17 cellular contexts compared by ENCODE assay signal in genomic region chr11:117900720-117901440, GRCh38. TPM values are rescaled to one million over a fixed set of nuclear protein-coding genes. Genes with fewer than 3 reads are reported as not detected.
DNase-seq lines count a peak whose midpoint lies in the region; ATAC-seq and TF ChIP-seq lines count a peak whose summit lies in the region.
"Had no signal": no experiment of that assay in that cellular context is flagged by ENCODE, and none has a peak within 500 bp of the region (broad histone marks: within the 10 kb centered on the region; RNA-seq: fewer than 3 reads in every experiment).

No MANE protein-coding gene starts in this region.

- H2BK12ac ChIP-seq in neuronal stem cell (ENCODE audit: low read length) = no peak overlapping the region

- peak overlapping the region; percentile 26 for H2BK5ac ChIP-seq in neuronal stem cell (ENCODE audit: low read length)

- H3K14ac ChIP-seq in neuronal stem cell (ENCODE audit: low read length) = no peak overlapping the region

- H2BK120ac ChIP-seq in neuronal stem cell (ENCODE audit: low read depth, low read length) = no peak overlapping the region

- H3K79me1 ChIP-seq in neuronal stem cell (ENCODE audit: low read depth, low read length) = no peaks in the 10 kb centered on the region

- no CpG with 5 or more reads among the region's 11 CpGs for WGBS in neuronal stem cell (ENCODE audit: extremely low coverage in 2 of 2, insufficient read length in 2 of 2, insufficient replicate concordance in 1 of 2), 2 donors

- no peak overlapping the region for H2AFZ ChIP-seq in neuronal stem cell (ENCODE audit: low read length)

- no peak overlapping the region for H3K27ac ChIP-seq in neuronal stem cell (replicated peaks; ENCODE audit: low read length)
- H3K27ac ChIP-seq in effector memory CD4-positive, alpha-beta T cell (ENCODE audit: insufficient read depth, low read length, poor library complexity, severe bottlenecking) = no peak overlapping the region
- H3K27ac ChIP-seq: WERI-Rb-1 had no signal

- H2AK5ac ChIP-seq in neuronal stem cell (ENCODE audit: low read depth, low read length) = peak overlapping the region; percentile 36

- H2BK15ac ChIP-seq in neuronal stem cell (ENCODE audit: low read length) = no peak overlapping the region

- H3K4me3 Mint-ChIP-seq in Caco-2 (ENCODE audit: unreplicated experiment) = no peak overlapping the region
- no peak overlapping the region for H3K4me3 Mint-ChIP-seq in activated B cell treated with CpG ODN at 0.5 μM for 24 hours
- H3K4me3 Mint-ChIP-seq: activated CD4-positive, alpha-beta memory T cell treated with anti-CD3 and anti-CD28 coated beads for 36 hours; activated naive CD8-positive, alpha-beta T cell treated with anti-CD3 and anti-CD28 coated beads, Interleukin-2, amount 50 U/mL, for 24 hours; T-helper 1 cell treated with Interleukin-12 subunit alpha and Interleukin-12 subunit beta and Interleukin-4 antibody, amounts not matched to agents 30 μg/mL and 1 μg/mL, for 36 hours had no signal

- TSS peak; percentile 22 for BruUV-seq in Caco-2 (replicated peaks; lab: Mats Ljungman, UMichigan)

- H3K27me3 Mint-ChIP-seq in Caco-2 (ENCODE audit: insufficient read depth, unreplicated experiment) (peaks cover 4% of the 10 kb centered on the region), activated B cell treated with CpG ODN at 0.5 μM for 24 hours (no peaks in the 10 kb centered on the region)
- H3K27me3 Mint-ChIP-seq: activated CD4-positive, alpha-beta memory T cell treated with anti-CD3 and anti-CD28 coated beads for 36 hours; activated naive CD8-positive, alpha-beta T cell treated with anti-CD3 and anti-CD28 coated beads, Interleukin-2, amount 50 U/mL, for 24 hours had no signal

- H3K9me3 ChIP-seq in Caco-2 (no peaks in the 10 kb centered on the region), neuronal stem cell (replicated peaks in 1 of 2; ENCODE audit: control insufficient read depth in 2 of 2, insufficient read depth in 1 of 2, low read depth in 1 of 2, low read length in 2 of 2) (no peaks in the 10 kb centered on the region)
- H3K9me3 ChIP-seq in effector memory CD4-positive, alpha-beta T cell (ENCODE audit: control insufficient read depth, low read length) = no peaks in the 10 kb centered on the region

- H3K4ac ChIP-seq in neuronal stem cell (ENCODE audit: low read length) = no peak overlapping the region

- H3K23ac ChIP-seq in neuronal stem cell (ENCODE audit: low read depth, low read length, poor library complexity) = no peak overlapping the region

- CTCF ChIA-PET in Caco-2 (lab: Charles Lee) (interaction anchor here (1.6 kb wide), 1 partner anchor 46 kb away, joined by 5 read pairs; no protein-coding TSS in a partner anchor), activated B cell treated with CpG ODN at 0.5 μM for 24 hours (lab: Charles Lee) (interaction anchor here (0.8 to 1.4 kb wide), 4 partner anchors 46 to 475 kb away, joined by 3 to 6 read pairs (median 4); no protein-coding TSS in a partner anchor)

- ATAC-seq in HG03159 (IDR thresholded peaks at IDR 0.05; ENCODE audit: unreplicated experiment) (peak; percentile 7), activated B cell treated with CpG ODN at 0.5 μM for 24 hours (ENCODE audit: low read depth) (no peak)

- H3K27me3 ChIP-seq in Caco-2 (replicated peaks; ENCODE audit: control insufficient read depth, insufficient read depth, low read length) (no peaks in the 10 kb centered on the region), neuronal stem cell (ENCODE audit: control insufficient read depth in 3 of 3, insufficient read depth in 3 of 3, low read depth in 1 of 3, low read length in 3 of 3) (peaks cover 0 to 32% (median 0%) of the 10 kb centered on the region in 3 experiments)
- no peaks in the 10 kb centered on the region for H3K27me3 ChIP-seq in effector memory CD4-positive, alpha-beta T cell (replicated peaks; ENCODE audit: control insufficient read depth, insufficient read depth, low read length, poor library complexity, severe bottlenecking)

- peak in 1 of 2 experiments; percentile 36 for DNase-seq in Caco-2
- no peak for DNase-seq in activated B cell treated with CpG ODN at 0.5 μM for 24 hours
- DNase-seq in neuronal stem cell (ENCODE audit: low spot score) = no peak
- no peak for DNase-seq in effector memory CD4-positive, alpha-beta T cell
- DNase-seq in NCI-H1930 (lab: John Stamatoyannopoulos, UW) = no peak
- DNase-seq in NCI-H446 treated with DMSO at 0.1 percent for 48 hours (lab: John Stamatoyannopoulos, UW) = no peak
- DNase-seq: activated CD4-positive, alpha-beta memory T cell treated with anti-CD3 and anti-CD28 coated beads for 36 hours; activated naive CD8-positive, alpha-beta T cell treated with anti-CD3 and anti-CD28 coated beads, Interleukin-2, amount 50 U/mL, for 24 hours; Calu3; NCI-H1436 treated with DMSO at 0.1 percent for 48 hours; SIG-M5; WERI-Rb-1 had no signal

- intact Hi-C loops in Caco-2 (cut with micrococcal nuclease; ENCODE audit: unreplicated experiment) (no loop called here), activated B cell treated with CpG ODN at 0.5 μM for 24 hours (cut with micrococcal nuclease) (loop anchor here (1.0 to 2.0 kb wide), 6 partner anchors 18 to 152 kb away; no protein-coding TSS in a partner anchor)

- H3K9ac ChIP-seq in neuronal stem cell (ENCODE audit: low read depth, low read length, poor library complexity) = no peak overlapping the region

- no peaks in the 10 kb centered on the region for H3K4me1 Mint-ChIP-seq in Caco-2 (ENCODE audit: low read depth, unreplicated experiment)
- H3K4me1 Mint-ChIP-seq in activated B cell treated with CpG ODN at 0.5 μM for 24 hours = peaks cover 26% of the 10 kb centered on the region

- no peaks in the 10 kb centered on the region for H3K4me1 ChIP-seq in Caco-2
- H3K4me1 ChIP-seq in neuronal stem cell (ENCODE audit: control insufficient read depth in 2 of 2, insufficient read depth in 1 of 2, low read depth in 1 of 2, low read length in 2 of 2) = no peaks in the 10 kb centered on the region
- H3K4me1 ChIP-seq in effector memory CD4-positive, alpha-beta T cell (ENCODE audit: control insufficient read depth, insufficient read depth, low read length, poor library complexity, severe bottlenecking) = no peaks in the 10 kb centered on the region

- peak overlapping the region; percentile 51 for H3K18ac ChIP-seq in neuronal stem cell (ENCODE audit: low read length)

- H4K8ac ChIP-seq in neuronal stem cell (ENCODE audit: low read depth, low read length) = no peak overlapping the region

- H3K36me3 Mint-ChIP-seq in Caco-2 (ENCODE audit: insufficient read depth, unreplicated experiment) (no peaks in the 10 kb centered on the region), activated B cell treated with CpG ODN at 0.5 μM for 24 hours (ENCODE audit: low read depth) (no peaks in the 10 kb centered on the region)
- H3K36me3 Mint-ChIP-seq: activated CD4-positive, alpha-beta memory T cell treated with anti-CD3 and anti-CD28 coated beads for 36 hours had no signal

- H3K36me3 ChIP-seq in Caco-2 (ENCODE audit: control insufficient read depth, insufficient read depth, low read length) (no peaks in the 10 kb centered on the region), neuronal stem cell (replicated peaks in 1 of 2; ENCODE audit: control insufficient read depth in 2 of 2, insufficient read depth in 2 of 2, low read length in 2 of 2) (no peaks in the 10 kb centered on the region)
- H3K36me3 ChIP-seq in effector memory CD4-positive, alpha-beta T cell (ENCODE audit: control insufficient read depth, insufficient read depth, low read length) = no peaks in the 10 kb centered on the region
- H3K36me3 ChIP-seq: WERI-Rb-1 had no signal

- no peak overlapping the region for H4K91ac ChIP-seq in neuronal stem cell (ENCODE audit: low read depth, low read length, poor library complexity)

- POLR2A ChIA-PET in Caco-2 (lab: Charles Lee) = no interaction called here
- POLR2A ChIA-PET in activated B cell treated with CpG ODN at 0.5 μM for 24 hours (lab: Charles Lee) = interaction anchor here (0.5 to 2.0 kb wide), 7 partner anchors 19 to 676 kb away, joined by 3 to 11 read pairs (median 4); no protein-coding TSS in a partner anchor

- H3K9me3 Mint-ChIP-seq in Caco-2 (ENCODE audit: unreplicated experiment) = no peaks in the 10 kb centered on the region
- no peaks in the 10 kb centered on the region for H3K9me3 Mint-ChIP-seq in activated B cell treated with CpG ODN at 0.5 μM for 24 hours
- H3K9me3 Mint-ChIP-seq: activated CD4-positive, alpha-beta memory T cell treated with anti-CD3 and anti-CD28 coated beads for 36 hours; activated naive CD8-positive, alpha-beta T cell treated with anti-CD3 and anti-CD28 coated beads, Interleukin-2, amount 50 U/mL, for 24 hours; T-helper 1 cell treated with Interleukin-12 subunit alpha and Interleukin-12 subunit beta and Interleukin-4 antibody, amounts not matched to agents 30 μg/mL and 1 μg/mL, for 36 hours had no signal

- H3K4me3 ChIP-seq in Caco-2 (ENCODE audit: low read depth, low read length) = no peak overlapping the region
- no peak overlapping the region for H3K4me3 ChIP-seq in neuronal stem cell (ENCODE audit: low read length in 2 of 2)
- no peak overlapping the region for H3K4me3 ChIP-seq in effector memory CD4-positive, alpha-beta T cell (ENCODE audit: insufficient read depth, low read depth, low read length, poor library complexity, severe bottlenecking)

- TF ChIP-seq CTCF in Caco-2 (IDR thresholded peaks at IDR 0.05; ENCODE audit: insufficient read depth in 1 of 2, low read depth in 1 of 2, low read length in 1 of 2, severe bottlenecking in 1 of 2, unreplicated experiment in 1 of 2) (no peak), activated B cell treated with CpG ODN at 0.5 μM for 24 hours (IDR thresholded peaks at IDR 0.05) (no peak)

- H3K27ac Mint-ChIP-seq in Caco-2 (ENCODE audit: unreplicated experiment) = no peak overlapping the region
- peak overlapping the region; percentile 87 for H3K27ac Mint-ChIP-seq in activated B cell treated with CpG ODN at 0.5 μM for 24 hours
- H3K27ac Mint-ChIP-seq: activated CD4-positive, alpha-beta memory T cell treated with anti-CD3 and anti-CD28 coated beads for 36 hours; activated naive CD8-positive, alpha-beta T cell treated with anti-CD3 and anti-CD28 coated beads, Interleukin-2, amount 50 U/mL, for 24 hours; T-helper 1 cell treated with Interleukin-12 subunit alpha and Interleukin-12 subunit beta and Interleukin-4 antibody, amounts not matched to agents 30 μg/mL and 1 μg/mL, for 36 hours had no signal

- H3K4me2 ChIP-seq in neuronal stem cell (ENCODE audit: insufficient read depth, low read length, poor library complexity, severe bottlenecking) = no peak overlapping the region

RNA-seq across cellular contexts. Expression of gene FXYD6, which starts 24.4 kb away (rescaled TPM):
- 0.86 and 1.0 TPM in 2 replicates for total RNA-seq in Caco-2 (2022)
- not detected in 2 replicates for total RNA-seq in activated B cell treated with CpG ODN at 0.5 μM for 24 hours
- 291 TPM for polyA plus RNA-seq in neuronal stem cell (2013, experiment 1 of 2)
- 288 TPM for polyA plus RNA-seq in neuronal stem cell (2013, experiment 2 of 2)
- total RNA-seq: NCI-H460, osteoblast had no signal

RNA-seq across cellular contexts. Expression of gene TMPRSS13, which starts 28.3 kb away (rescaled TPM):
- total RNA-seq in Caco-2 (2022) (40.8 and 53.1 TPM in 2 replicates), activated B cell treated with CpG ODN at 0.5 μM for 24 hours (3.4 and 3.7 TPM in 2 replicates)
- 0.10 TPM for polyA plus RNA-seq in neuronal stem cell (2013, experiment 1 of 2)
- 0.12 TPM for polyA plus RNA-seq in neuronal stem cell (2013, experiment 2 of 2)
- total RNA-seq: dermis microvascular lymphatic vessel endothelial cell, NCI-H460, osteoblast had no signal
